In genomic region chr7:36264917-36265292, GRCh38 we compare ENCODE assay signal across 1 cellular context.
TF ChIP-seq lines count a peak whose summit lies in the region.

No MANE protein-coding gene starts in this region.

TF ChIP-seq in IMR-90, 13 proteins besides CTCF, POLR2A, EP300 and RAD21 (continued from another document):
- TF ChIP-seq USF2 (IDR thresholded peaks at IDR 0.05; ENCODE audit: low read depth, low read length) (no peak), MAFK (IDR thresholded peaks at IDR 0.05; ENCODE audit: low read depth, low read length) (no peak), NFE2L2 (IDR thresholded peaks at IDR 0.05; ENCODE audit: low read depth, low read length) (no peak), SMC3 (IDR thresholded peaks at IDR 0.05; ENCODE audit: low read depth, low read length) (no peak), CHD1 (IDR thresholded peaks at IDR 0.05; ENCODE audit: low read depth, low read length) (no peak), MAZ (IDR thresholded peaks at IDR 0.05; ENCODE audit: borderline replicate concordance, low read depth, low read length) (no peak), RCOR1 (IDR thresholded peaks at IDR 0.05; ENCODE audit: insufficient replicate concordance, low read length) (no peak)
